ENCODE assay signal across 8 cellular contexts in the genomic region with DNA sequence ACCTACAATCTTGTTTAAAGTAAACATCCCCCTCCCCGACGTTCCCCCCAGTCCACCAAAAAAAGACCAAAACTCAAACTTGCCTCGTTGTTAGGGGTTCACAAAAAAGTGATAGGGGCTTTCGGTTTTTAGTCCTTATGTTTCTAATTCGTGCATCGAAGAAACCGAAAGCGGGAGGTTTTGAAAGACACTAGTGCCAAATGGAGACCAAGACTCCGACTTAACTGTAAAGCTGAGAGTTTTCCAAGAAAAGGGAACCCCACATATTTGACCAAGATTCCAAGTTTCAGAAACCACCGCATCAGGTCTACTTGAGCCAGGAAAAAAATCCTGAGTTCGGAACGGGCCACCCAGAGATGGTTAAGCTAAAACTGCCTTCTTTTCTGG. TPM values are rescaled to one million over a fixed set of nuclear protein-coding genes. Genes with fewer than 3 reads are reported as not detected.
A peak's percentile ranks its signal among the peaks of the same experiment; 100 is the strongest.
DNase-seq lines count a peak whose midpoint lies in the region; ATAC-seq and TF ChIP-seq lines count a peak whose summit lies in the region.

No MANE protein-coding gene starts in this region.

- no peaks in the 10 kb centered on the region for H3K9me3 Mint-ChIP-seq in activated naive CD8-positive, alpha-beta T cell treated with anti-CD3 and anti-CD28 coated beads for 36 hours

- no peak for TF ChIP-seq POLR2A in tibial nerve (IDR thresholded peaks at IDR 0.05)

- H3K27ac ChIP-seq in left lung, result peak overlapping the region; percentile 77 to 79
- H3K27ac ChIP-seq in tibial nerve, result peak overlapping the region in 3 of 4 donors; percentile 77 to 88 (median 87)

- peak overlapping the region; percentile 100 for H3K4me3 Mint-ChIP-seq in activated naive CD8-positive, alpha-beta T cell treated with anti-CD3 and anti-CD28 coated beads for 36 hours

- H3K27me3 ChIP-seq in left lung, result no peaks in the 10 kb centered on the region
- no peaks in the 10 kb centered on the region for H3K27me3 ChIP-seq in tibial nerve

- no peaks in the 10 kb centered on the region for H3K9me3 ChIP-seq in left lung
- no peaks in the 10 kb centered on the region for H3K9me3 ChIP-seq in tibial nerve

- no peaks in the 10 kb centered on the region for H3K27me3 Mint-ChIP-seq in activated naive CD8-positive, alpha-beta T cell treated with anti-CD3 and anti-CD28 coated beads for 36 hours

- TF ChIP-seq CTCF in left lung (IDR thresholded peaks at IDR 0.05) (no peak), tibial nerve (IDR thresholded peaks at IDR 0.05) (no peak)

- H3K4me1 Mint-ChIP-seq in activated naive CD8-positive, alpha-beta T cell treated with anti-CD3 and anti-CD28 coated beads for 36 hours, result peaks cover 63% of the 10 kb centered on the region

- H3K4me3 ChIP-seq in left lung, result peak overlapping the region; percentile 82 to 90
- peak overlapping the region; percentile 63 to 90 (median 78) for H3K4me3 ChIP-seq in tibial nerve

- H3K4me1 ChIP-seq in left lung (peaks cover 11 to 55% of the 10 kb centered on the region in 2 donors), tibial nerve (peaks cover 3 to 66% (median 31%) of the 10 kb centered on the region in 4 donors)

- DNase-seq in activated T-cell treated with anti-CD3 and anti-CD28 coated beads for 4 hours, result peak; percentile 10
- no peak for DNase-seq in activated T-cell treated with anti-CD3 and anti-CD28 coated beads, Interleukin-2, amount 50 U/mL, for 48 hours
- DNase-seq in activated naive CD8-positive, alpha-beta T cell treated with anti-CD3 and anti-CD28 coated beads for 36 hours, result no peak
- DNase-seq in left lung, result no peak
- DNase-seq in tibial nerve (ENCODE audit: low spot score in 2 of 2), result no peak
- no peak for DNase-seq in mesenteric fat pad (ENCODE audit: low spot score)
- no peak for DNase-seq in H4 (ENCODE audit: low spot score)
- DNase-seq in NCI-H128 (lab: John Stamatoyannopoulos, UW; ENCODE audit: unreplicated experiment), result no peak

- H3K36me3 ChIP-seq in left lung, result peaks cover 0 to 24% of the 10 kb centered on the region in 2 donors
- H3K36me3 ChIP-seq in tibial nerve, result peaks cover 0 to 26% (median 0%) of the 10 kb centered on the region in 3 donors

- H3K36me3 Mint-ChIP-seq in activated naive CD8-positive, alpha-beta T cell treated with anti-CD3 and anti-CD28 coated beads for 36 hours, result peaks cover 60% of the 10 kb centered on the region

- WGBS in tibial nerve, 2 donors, result 0 to 1% methylated on average over 12 of the region's 12 CpGs

- ATAC-seq in left lung, result no peak

- TF ChIP-seq EP300 in tibial nerve (IDR thresholded peaks at IDR 0.05), result no peak

- peak overlapping the region; percentile 100 for H3K27ac Mint-ChIP-seq in activated naive CD8-positive, alpha-beta T cell treated with anti-CD3 and anti-CD28 coated beads for 36 hours

- intact Hi-C loops in left lung (cut with DNase I), result no loop called here

RNA-seq across cellular contexts. Expression of gene PSMA2, which starts 0.5 kb away (rescaled TPM):
- 100 to 1,000 TPM; 207 to 235 TPM for total RNA-seq in activated naive CD8-positive, alpha-beta T cell treated with anti-CD3 and anti-CD28 coated beads for 36 hours
- total RNA-seq in left lung (100 to 1,000 TPM in 1 of 2 donors, 10 to 100 TPM in 1; 65.8 to 111 TPM), tibial nerve (10 to 100 TPM; 26.3 to 86.7 (median 48.7) TPM), mesenteric fat pad (77.6 TPM)
- 653 and 656 TPM in 2 replicates for total RNA-seq in H4 (2014; rRNA removed; shearing (Covaris generic))

RNA-seq across cellular contexts. Expression of gene MRPL32, which starts 0.7 kb away (rescaled TPM):
- total RNA-seq in activated naive CD8-positive, alpha-beta T cell treated with anti-CD3 and anti-CD28 coated beads for 36 hours, result 10 to 100 TPM; 90.7 to 96.8 TPM
- total RNA-seq in left lung, result 10 to 100 TPM; 38.5 to 53.3 TPM
- total RNA-seq in tibial nerve, result 10 to 100 TPM; 30.2 to 58.8 (median 34.5) TPM
- 55.1 TPM for total RNA-seq in mesenteric fat pad
- total RNA-seq in H4 (2014; rRNA removed; shearing (Covaris generic)), result 114 and 145 TPM in 2 replicates

RNA-seq across cellular contexts. Expression of gene C7orf25, which starts 19.6 kb away (rescaled TPM):
- total RNA-seq in activated naive CD8-positive, alpha-beta T cell treated with anti-CD3 and anti-CD28 coated beads for 36 hours, result 1 to 10 TPM; 3.8 to 4.3 TPM
- total RNA-seq in left lung (1 to 10 TPM; 6.5 to 7.2 TPM), tibial nerve (10 to 100 TPM; 12.8 to 28.2 (median 14.6) TPM), mesenteric fat pad (5.9 TPM)
- total RNA-seq in H4 (2014; rRNA removed; shearing (Covaris generic)), result 13.2 and 15.8 TPM in 2 replicates
